In the genomic region with DNA sequence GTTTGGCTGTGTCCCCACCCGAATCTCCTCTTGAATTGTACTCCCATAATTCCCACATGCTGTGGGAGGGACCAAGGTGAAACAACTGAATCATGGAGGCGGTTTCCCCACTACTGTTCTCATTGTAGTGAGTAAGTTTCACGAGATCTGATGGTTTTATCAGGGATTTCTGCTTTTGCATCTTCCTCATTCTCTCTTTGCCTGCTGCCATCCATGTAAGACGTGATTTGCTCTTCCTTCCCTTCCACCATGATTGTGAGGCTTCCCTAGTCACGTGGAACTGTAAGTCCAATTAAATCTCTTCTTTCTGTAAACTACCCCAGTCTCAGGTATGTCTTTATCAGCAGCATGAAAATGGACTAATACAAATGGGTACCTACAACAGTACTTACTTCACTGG, we compare ENCODE assay signal across 2 cellular contexts.
TF ChIP-seq lines count a peak whose summit lies in the region.

No MANE protein-coding gene starts in this region.

TF ChIP-seq in HepG2, 621 proteins besides CTCF, POLR2A, EP300 and RAD21:
- TF ChIP-seq ZNF546 (CRISPR knock-in tag; conservative IDR thresholded peaks at IDR 0.05) (no peak), ZNF431 (CRISPR knock-in tag; IDR thresholded peaks at IDR 0.05; ENCODE audit: borderline replicate concordance, low read depth) (peak; percentile 68; the same call in 1 of the 2 replicates)
TF ChIP-seq in HepG2: peak in this region for 1.

TF ChIP-seq in K562, 482 proteins besides CTCF, POLR2A, EP300 and RAD21:
- TF ChIP-seq ZNF431 (CRISPR knock-in tag; IDR thresholded peaks at IDR 0.05), result peak; percentile 88
- TF ChIP-seq SMAD4 (CRISPR knock-in tag; conservative IDR thresholded peaks at IDR 0.05), result no peak
- TF ChIP-seq GATAD2A (IDR thresholded peaks at IDR 0.05), result no peak
